18 cellular contexts compared by ENCODE assay signal in the genomic region with DNA sequence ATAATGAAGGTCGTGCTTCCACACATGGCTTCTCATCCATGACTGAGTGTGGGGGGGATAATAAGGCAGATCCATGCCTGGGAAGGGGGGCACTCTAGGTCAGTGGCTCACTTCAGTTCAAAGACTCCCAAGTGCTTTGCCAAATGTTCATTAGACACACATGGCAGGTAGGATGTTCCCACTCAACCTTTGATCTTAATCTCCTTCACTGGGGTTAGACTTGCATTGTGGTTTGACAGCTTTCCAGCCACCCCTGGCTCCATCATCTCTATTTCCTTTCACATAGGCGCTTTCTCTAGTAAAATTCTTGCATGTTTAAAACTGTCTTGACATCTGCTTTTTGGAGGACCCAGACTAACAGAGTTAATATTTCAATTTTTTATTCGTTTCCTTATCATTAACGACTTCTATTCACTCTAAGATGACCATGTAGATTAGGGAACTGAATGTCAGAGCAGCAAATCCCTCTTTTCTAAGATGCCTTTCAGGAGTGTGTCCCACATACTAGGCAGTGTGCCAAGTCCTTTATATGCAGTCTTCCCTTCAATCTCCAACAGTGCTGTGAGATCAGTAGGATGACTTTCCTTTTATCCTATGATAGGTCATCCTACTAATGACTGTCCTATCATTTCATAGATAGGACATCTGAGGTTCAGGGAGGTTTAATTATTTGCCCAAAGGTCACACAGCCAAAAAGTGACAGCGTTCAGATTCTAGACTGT. TPM values are rescaled to one million over a fixed set of nuclear protein-coding genes. Genes with fewer than 3 reads are reported as not detected.
DNase-seq lines count a peak whose midpoint lies in the region; TF ChIP-seq lines count a peak whose summit lies in the region.
"Had no signal": no experiment of that assay in that cellular context is flagged by ENCODE, and none has a peak within 500 bp of the region (broad histone marks: within the 10 kb centered on the region; RNA-seq: fewer than 3 reads in every experiment).

No MANE protein-coding gene starts in this region.

- intact Hi-C loops in activated naive CD4-positive, alpha-beta T cell treated with anti-CD3 and anti-CD28 coated beads for 36 hours (cut with micrococcal nuclease), result no loop called here

- no peak overlapping the region for H3K4me3 Mint-ChIP-seq in activated naive CD4-positive, alpha-beta T cell treated with anti-CD3 and anti-CD28 coated beads for 36 hours

- H3K36me3 Mint-ChIP-seq in activated naive CD4-positive, alpha-beta T cell treated with anti-CD3 and anti-CD28 coated beads for 36 hours (ENCODE audit: low read depth), result peaks cover 5% of the 10 kb centered on the region

- H3K27ac Mint-ChIP-seq in activated naive CD4-positive, alpha-beta T cell treated with anti-CD3 and anti-CD28 coated beads for 36 hours, result no peak overlapping the region

- no peak for TF ChIP-seq CTCF in fibroblast of the aortic adventitia (IDR thresholded peaks at IDR 0.05; ENCODE audit: insufficient read depth, low read length)
- TF ChIP-seq CTCF in GM10266 (IDR thresholded peaks at IDR 0.05; ENCODE audit: control insufficient read depth, insufficient read depth, low read depth, missing control alignments), result no peak

- no peak overlapping the region for H3K4me3 ChIP-seq in fibroblast of the aortic adventitia (ENCODE audit: low read depth, low read length)
- H3K4me3 ChIP-seq: ascending aorta, gastrocnemius medialis had no signal

- in situ Hi-C loops in KBM-7 (cut with MboI; ENCODE audit: low pct_unique_long_range_greater_than_20kb, low sequenced_read_pairs), result no loop called here

- H3K9me3 Mint-ChIP-seq in activated naive CD4-positive, alpha-beta T cell treated with anti-CD3 and anti-CD28 coated beads for 36 hours, result peaks cover 21% of the 10 kb centered on the region

- H3K4me1 Mint-ChIP-seq in activated naive CD4-positive, alpha-beta T cell treated with anti-CD3 and anti-CD28 coated beads for 36 hours (ENCODE audit: low read depth), result peaks cover 5% of the 10 kb centered on the region

- peak; percentile 64 for DNase-seq in DMS79 treated with DMSO at 0.1 percent for 48 hours (lab: John Stamatoyannopoulos, UW)
- peak; percentile 25 for DNase-seq in KBM-7
- DNase-seq in RPMI7951 (ENCODE audit: low read depth), result peak; percentile 86
- peak; percentile 4 for DNase-seq in fibroblast of the aortic adventitia (ENCODE audit: low read depth)
- no peak for DNase-seq in GM10266 (ENCODE audit: extremely low spot score)
- no peak for DNase-seq in activated CD4-positive, alpha-beta T cell treated with anti-CD3 and anti-CD28 coated beads, Interleukin-2, amount 50 U/mL, for 48 hours
- DNase-seq in NCI-H128 (lab: John Stamatoyannopoulos, UW; ENCODE audit: unreplicated experiment), result no peak
- DNase-seq in activated naive CD4-positive, alpha-beta T cell treated with anti-CD3 and anti-CD28 coated beads for 36 hours, result no peak
- DNase-seq: activated naive CD4-positive, alpha-beta T cell treated with anti-CD3 and anti-CD28 coated beads, Interleukin-2, amount 50 U/mL, for 16 hours; COR-L47; gastrocnemius medialis; GF-D8; Kasumi-1; left colon; midbrain; NCI-H146; OCI-M1 had no signal

- no peaks in the 10 kb centered on the region for H3K27me3 Mint-ChIP-seq in activated naive CD4-positive, alpha-beta T cell treated with anti-CD3 and anti-CD28 coated beads for 36 hours (ENCODE audit: low read depth)

- CTCF ChIA-PET in activated naive CD4-positive, alpha-beta T cell treated with anti-CD3 and anti-CD28 coated beads for 36 hours (lab: Charles Lee), result no interaction called here

RNA-seq across cellular contexts. Expression of a gene that starts 57.9 kb away (rescaled TPM):
- 37.7 and 38.5 TPM in 2 replicates for total RNA-seq in RPMI7951 (2014; rRNA removed; shearing (Covaris generic))
- total RNA-seq in fibroblast of the aortic adventitia (ENCODE audit: low replicate concordance), result 19.7 and 38.8 TPM in 2 replicates
- total RNA-seq in activated naive CD4-positive, alpha-beta T cell treated with anti-CD3 and anti-CD28 coated beads for 36 hours, result 1 to 10 TPM; 8.7 to 9.7 TPM

RNA-seq across cellular contexts. Expression of a gene that starts 58.0 kb away (rescaled TPM):
- total RNA-seq in RPMI7951 (2014; rRNA removed; shearing (Covaris generic)), result 35.1 and 35.3 TPM in 2 replicates
- total RNA-seq in fibroblast of the aortic adventitia (ENCODE audit: low replicate concordance), result 32.4 and 48.9 TPM in 2 replicates
- total RNA-seq in activated naive CD4-positive, alpha-beta T cell treated with anti-CD3 and anti-CD28 coated beads for 36 hours, result 10 to 100 TPM; 25.3 to 26.5 TPM

Comparison
In these comparisons a context has a peak if more than half of its experiments do, and no peak if none do; other contexts are left out.
1. DNase-seq: peak in DMS79 treated with DMSO at 0.1 percent for 48 hours (single experiment), KBM-7 (single experiment), RPMI7951 (single experiment) and fibroblast of the aortic adventitia (single experiment); none in GM10266 (single experiment), activated CD4-positive, alpha-beta T cell treated with anti-CD3 and anti-CD28 coated beads, Interleukin-2, amount 50 U/mL, for 48 hours (0 of 2), NCI-H128 (single experiment) and activated naive CD4-positive, alpha-beta T cell treated with anti-CD3 and anti-CD28 coated beads for 36 hours (single experiment).